In the genomic region with DNA sequence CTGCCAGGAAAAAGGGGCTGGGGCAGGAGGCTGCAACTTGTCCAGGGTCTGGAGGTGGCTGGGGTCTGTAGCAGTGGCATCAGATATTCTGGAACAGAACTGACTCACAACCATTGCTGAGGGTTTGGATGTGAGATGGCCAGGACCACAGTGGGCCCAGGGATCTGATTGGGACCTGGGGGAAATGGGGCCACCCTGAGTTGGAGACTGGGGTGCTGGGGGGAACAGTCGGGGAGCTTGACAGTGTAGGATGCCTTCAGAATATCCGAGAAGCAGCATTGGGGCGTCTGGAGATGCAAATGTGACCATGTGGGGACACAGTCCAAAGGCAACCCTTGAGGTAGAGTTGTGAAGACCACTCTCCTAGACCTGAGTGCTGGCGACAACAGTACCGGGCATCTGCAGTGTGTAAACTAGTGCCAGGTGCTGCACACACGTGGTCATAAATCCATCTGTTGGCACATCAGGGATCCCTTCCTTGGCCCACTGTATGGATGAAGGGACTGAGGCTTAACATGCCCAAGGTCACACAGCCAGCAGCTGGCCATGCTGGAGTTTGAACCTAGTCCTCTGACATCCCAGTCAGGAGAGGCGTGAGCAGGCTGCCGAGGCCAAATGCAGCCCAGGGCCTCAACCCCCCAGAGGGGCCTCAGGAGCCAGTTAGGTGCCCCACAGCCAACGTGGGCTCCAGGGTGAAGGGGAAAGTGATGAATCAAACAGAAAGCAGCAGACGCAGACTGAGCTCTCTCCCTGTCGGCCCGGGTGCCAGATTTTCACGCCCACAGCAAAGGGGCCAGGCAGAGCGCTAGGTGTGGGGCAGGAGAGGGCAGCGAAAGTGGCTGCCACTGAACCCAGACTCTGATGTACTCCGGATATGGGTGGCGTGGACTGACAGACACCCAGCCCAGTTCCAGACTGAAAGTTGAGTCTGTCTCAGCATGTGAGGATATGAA, we compare ENCODE assay signal across 9 cellular contexts. TPM values are rescaled to one million over a fixed set of nuclear protein-coding genes. Genes with fewer than 3 reads are reported as not detected.
A peak's percentile ranks its signal among the peaks of the same experiment; 100 is the strongest.
DNase-seq lines count a peak whose midpoint lies in the region; ATAC-seq lines count a peak whose summit lies in the region.
"Had no signal": no experiment of that assay in that cellular context is flagged by ENCODE, and none has a peak within 500 bp of the region (broad histone marks: within the 10 kb centered on the region; RNA-seq: fewer than 3 reads in every experiment).

No MANE protein-coding gene starts in this region.

- no peaks in the 10 kb centered on the region for H3K27me3 Mint-ChIP-seq in activated naive CD8-positive, alpha-beta T cell treated with anti-CD3 and anti-CD28 coated beads for 36 hours

- peak overlapping the region; percentile 99 for H3K27ac Mint-ChIP-seq in activated naive CD8-positive, alpha-beta T cell treated with anti-CD3 and anti-CD28 coated beads for 36 hours

- H3K36me3 Mint-ChIP-seq in activated naive CD8-positive, alpha-beta T cell treated with anti-CD3 and anti-CD28 coated beads for 36 hours, result peaks cover 48% of the 10 kb centered on the region

- DNase-seq in T-helper 9 cell (peak; percentile 42), DMS114 treated with DMSO at 0.1 percent for 48 hours (lab: John Stamatoyannopoulos, UW; ENCODE audit: unreplicated experiment) (no peak), HT-29 (ENCODE audit: low spot score) (no peak), AG08395 (ENCODE audit: low spot score) (no peak), A172 (ENCODE audit: low spot score) (no peak)
- DNase-seq in activated naive CD8-positive, alpha-beta T cell treated with anti-CD3 and anti-CD28 coated beads for 36 hours, result peak; percentile 89
- peak; percentile 77 to 80 for DNase-seq in stimulated activated CD4-positive, alpha-beta T cell treated with anti-CD3 and anti-CD28 coated beads, Interleukin-2, amount 100 ng/mL, for 48 hours
- DNase-seq: Peyer's patch had no signal

- peaks cover 84% of the 10 kb centered on the region for H3K4me1 Mint-ChIP-seq in activated naive CD8-positive, alpha-beta T cell treated with anti-CD3 and anti-CD28 coated beads for 36 hours

- peak overlapping the region; percentile 47 for H3K4me3 Mint-ChIP-seq in activated naive CD8-positive, alpha-beta T cell treated with anti-CD3 and anti-CD28 coated beads for 36 hours

- H3K9me3 Mint-ChIP-seq in activated naive CD8-positive, alpha-beta T cell treated with anti-CD3 and anti-CD28 coated beads for 36 hours, result no peaks in the 10 kb centered on the region

- ATAC-seq in GM18909 (IDR thresholded peaks at IDR 0.05; ENCODE audit: poor library complexity, unreplicated experiment), result peak; percentile 46

RNA-seq across cellular contexts. Expression of a gene that starts 18.8 kb away (rescaled TPM):
- 10 to 100 TPM; 59.8 to 64.7 TPM for total RNA-seq in activated naive CD8-positive, alpha-beta T cell treated with anti-CD3 and anti-CD28 coated beads for 36 hours
- 8.2 and 12.2 TPM in 2 replicates for total RNA-seq in HT-29 (2014; rRNA removed; shearing (Covaris generic))
- total RNA-seq in A172 (2014; rRNA removed; shearing (Covaris generic)), result 15.3 and 18.1 TPM in 2 replicates

RNA-seq across cellular contexts. Expression of a gene that starts 20.5 kb away (rescaled TPM):
- 10 to 100 TPM; 15.9 to 17.1 TPM for total RNA-seq in activated naive CD8-positive, alpha-beta T cell treated with anti-CD3 and anti-CD28 coated beads for 36 hours
- 0.33 and 0.44 TPM in 2 replicates for total RNA-seq in HT-29 (2014; rRNA removed; shearing (Covaris generic))
- total RNA-seq in A172 (2014; rRNA removed; shearing (Covaris generic)), result 0.43 TPM in 1 of 2 replicates, not detected in the other

RNA-seq across cellular contexts. Expression of a gene that starts 23.5 kb away (rescaled TPM):
- 100 to 1,000 TPM; 192 to 193 TPM for total RNA-seq in activated naive CD8-positive, alpha-beta T cell treated with anti-CD3 and anti-CD28 coated beads for 36 hours
- total RNA-seq in HT-29 (2014; rRNA removed; shearing (Covaris generic)), result 0.43 and 0.73 TPM in 2 replicates
- 1.1 and 2.3 TPM in 2 replicates for total RNA-seq in A172 (2014; rRNA removed; shearing (Covaris generic))

RNA-seq across cellular contexts. Expression of a gene that starts 28.9 kb away (rescaled TPM):
- 100 to 1,000 TPM; 166 to 171 TPM for total RNA-seq in activated naive CD8-positive, alpha-beta T cell treated with anti-CD3 and anti-CD28 coated beads for 36 hours
- total RNA-seq in HT-29 (2014; rRNA removed; shearing (Covaris generic)), result 29.7 and 35.7 TPM in 2 replicates
- 78.1 and 84.0 TPM in 2 replicates for total RNA-seq in A172 (2014; rRNA removed; shearing (Covaris generic))

Comparison
In these comparisons a context has a peak if more than half of its experiments do, and no peak if none do; other contexts are left out.
1. DNase-seq: peak in T-helper 9 cell (single experiment), activated naive CD8-positive, alpha-beta T cell treated with anti-CD3 and anti-CD28 coated beads for 36 hours (single experiment) and stimulated activated CD4-positive, alpha-beta T cell treated with anti-CD3 and anti-CD28 coated beads, Interleukin-2, amount 100 ng/mL, for 48 hours (2 of 2); none in DMS114 treated with DMSO at 0.1 percent for 48 hours (single experiment), HT-29 (single experiment), AG08395 (single experiment) and A172 (single experiment).
2. RNA of a gene that starts 20.5 kb away (total RNA-seq): 15.9 to 17.1 TPM in activated naive CD8-positive, alpha-beta T cell treated with anti-CD3 and anti-CD28 coated beads for 36 hours; 0.33 to 0.44 TPM in HT-29 and 0.43 TPM in A172; every median in the first group is over 10 times any median in the second.
3. RNA of a gene that starts 23.5 kb away (total RNA-seq): 192 to 193 TPM in activated naive CD8-positive, alpha-beta T cell treated with anti-CD3 and anti-CD28 coated beads for 36 hours; 1.1 to 2.3 TPM in A172 and 0.43 to 0.73 TPM in HT-29; every median in the first group is over 10 times any median in the second.